1 cellular context compared by ENCODE assay signal in the genomic region with DNA sequence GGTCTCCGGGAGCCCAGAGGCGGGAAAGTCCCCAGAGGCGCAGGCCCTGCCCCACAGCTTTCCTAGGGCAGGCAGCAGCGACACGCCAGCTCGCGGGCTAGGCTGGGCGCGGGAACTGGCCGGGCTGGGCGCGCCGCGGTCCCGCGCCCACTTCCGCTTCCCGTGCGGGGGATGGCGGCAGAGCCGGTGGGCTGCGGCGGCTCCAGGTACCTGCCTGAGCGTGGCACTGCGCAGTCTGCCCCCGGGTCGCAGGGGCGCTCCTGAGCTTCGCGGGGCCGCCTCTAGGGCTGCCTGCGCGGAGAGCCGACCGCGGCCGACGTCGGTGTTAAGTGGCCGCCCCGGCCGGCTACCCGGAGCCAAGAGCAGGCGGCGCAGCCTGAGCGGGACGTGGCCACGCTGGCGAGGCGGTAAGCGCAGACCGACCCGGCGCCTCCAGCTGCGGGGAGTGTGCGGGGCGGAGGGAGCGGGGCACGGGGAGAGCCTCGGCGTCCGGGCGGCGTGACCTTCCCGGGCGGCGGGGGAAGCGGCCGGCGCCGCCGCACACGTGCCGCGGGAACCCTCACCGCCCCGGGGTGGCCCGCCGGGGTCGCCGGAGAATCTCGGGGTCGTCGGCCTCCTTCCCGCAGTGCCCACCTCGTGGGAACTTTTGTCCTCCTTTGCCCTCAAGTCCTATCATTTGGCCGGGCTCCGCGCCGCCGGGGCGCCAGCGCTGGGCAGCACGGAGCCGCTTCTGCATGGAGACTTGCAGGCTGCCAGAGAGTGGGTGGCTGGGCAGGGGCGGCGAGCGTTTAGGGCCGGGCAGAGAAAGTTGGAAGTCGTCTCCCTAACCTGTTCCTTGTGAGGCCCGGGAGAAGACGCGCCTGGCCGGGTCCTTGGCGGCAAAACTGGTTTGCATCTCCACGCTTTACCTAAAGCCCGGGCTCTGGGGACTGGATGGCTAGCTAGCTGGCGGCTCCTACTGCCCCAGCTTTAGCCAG.
TF ChIP-seq lines count a peak whose summit lies in the region.

No MANE protein-coding gene starts in this region.

TF ChIP-seq in GM12878, 131 proteins besides CTCF, POLR2A, EP300 and RAD21 (continued from another document):
- TF ChIP-seq, protein P1, sequence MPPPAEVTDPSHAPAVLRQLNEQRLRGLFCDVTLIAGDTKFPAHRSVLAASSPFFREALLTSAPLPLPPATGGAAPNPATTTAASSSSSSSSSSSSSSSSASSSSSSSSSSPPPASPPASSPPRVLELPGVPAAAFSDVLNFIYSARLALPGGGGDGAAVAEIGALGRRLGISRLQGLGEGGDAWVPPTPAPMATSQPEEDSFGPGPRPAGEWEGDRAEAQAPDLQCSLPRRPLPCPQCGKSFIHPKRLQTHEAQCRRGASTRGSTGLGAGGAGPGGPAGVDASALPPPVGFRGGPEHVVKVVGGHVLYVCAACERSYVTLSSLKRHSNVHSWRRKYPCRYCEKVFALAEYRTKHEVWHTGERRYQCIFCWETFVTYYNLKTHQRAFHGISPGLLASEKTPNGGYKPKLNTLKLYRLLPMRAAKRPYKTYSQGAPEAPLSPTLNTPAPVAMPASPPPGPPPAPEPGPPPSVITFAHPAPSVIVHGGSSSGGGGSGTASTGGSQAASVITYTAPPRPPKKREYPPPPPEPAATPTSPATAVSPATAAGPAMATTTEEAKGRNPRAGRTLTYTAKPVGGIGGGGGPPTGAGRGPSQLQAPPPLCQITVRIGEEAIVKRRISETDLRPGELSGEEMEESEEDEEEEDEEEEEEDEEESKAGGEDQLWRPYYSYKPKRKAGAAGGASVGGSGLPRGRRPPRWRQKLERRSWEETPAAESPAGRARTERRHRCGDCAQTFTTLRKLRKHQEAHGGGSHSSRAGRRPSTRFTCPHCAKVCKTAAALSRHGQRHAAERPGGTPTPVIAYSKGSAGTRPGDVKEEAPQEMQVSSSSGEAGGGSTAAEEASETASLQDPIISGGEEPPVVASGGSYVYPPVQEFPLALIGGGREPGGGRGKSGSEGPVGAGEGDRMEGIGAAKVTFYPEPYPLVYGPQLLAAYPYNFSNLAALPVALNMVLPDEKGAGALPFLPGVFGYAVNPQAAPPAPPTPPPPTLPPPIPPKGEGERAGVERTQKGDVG (CRISPR knock-in tag; IDR thresholded peaks at IDR 0.05) = no peak
